In the genomic region with DNA sequence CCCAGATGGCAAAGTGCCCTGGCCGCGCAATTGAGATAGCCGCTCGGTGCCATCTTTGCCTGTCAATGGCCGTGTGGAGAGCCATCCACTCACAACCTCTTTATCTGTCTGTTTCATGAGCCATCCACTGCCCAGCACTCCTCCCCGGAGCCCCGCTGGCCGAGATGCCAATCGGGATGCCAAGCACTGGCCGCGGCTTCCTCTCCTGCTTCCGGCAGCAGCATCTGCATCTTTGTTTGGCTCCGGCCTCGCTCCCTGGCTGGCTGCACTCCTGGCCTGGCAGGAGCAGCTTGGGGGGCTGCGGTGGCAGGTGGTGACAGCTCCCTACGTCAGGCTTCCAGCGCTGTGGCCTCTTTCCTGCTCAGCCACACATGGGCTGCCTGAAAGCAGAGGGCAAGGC, we compare ENCODE assay signal across 16 cellular contexts.
DNase-seq lines count a peak whose midpoint lies in the region; ATAC-seq and TF ChIP-seq lines count a peak whose summit lies in the region.
"Had no signal": no experiment of that assay in that cellular context is flagged by ENCODE, and none has a peak within 500 bp of the region (broad histone marks: within the 10 kb centered on the region; RNA-seq: fewer than 3 reads in every experiment).

No MANE protein-coding gene starts in this region.

- 81 to 82% methylated on average over 17 of the region's 17 CpGs for WGBS in aorta, 2 donors
- 81 to 93% (median 88%) methylated on average over 13 to 17 of the region's 17 CpGs for WGBS in spleen, 5 donors

- H3K36me3 ChIP-seq in aorta (ENCODE audit: control insufficient read depth in 1 of 2, insufficient read depth in 2 of 2, low read length in 1 of 2) (no peaks in the 10 kb centered on the region), spleen (no peaks in the 10 kb centered on the region)
- H3K36me3 ChIP-seq: BLaER1 treated with 17β-estradiol and CSF1 and Interleukin-3, amounts not matched to agents 10 nM and 100 nM had no signal

- peaks cover 37% of the 10 kb centered on the region for H3K27me3 Mint-ChIP-seq in Calu3 (ENCODE audit: unreplicated experiment)
- H3K27me3 Mint-ChIP-seq: CD8-positive, alpha-beta memory T cell had no signal

- H3K27ac ChIP-seq in aorta (ENCODE audit: low read depth in 1 of 2, low read length in 2 of 2) (no peak overlapping the region), spleen (peak overlapping the region in 1 of 8 donors; percentile 17)
- H3K27ac ChIP-seq: BLaER1 treated with 17β-estradiol and CSF1 and Interleukin-3, amounts not matched to agents 10 nM and 100 nM; GM23248 had no signal

- no peak overlapping the region for H3K4me3 Mint-ChIP-seq in Calu3 (ENCODE audit: low read depth, unreplicated experiment)
- H3K4me3 Mint-ChIP-seq: CD8-positive, alpha-beta memory T cell had no signal

- no peaks in the 10 kb centered on the region for H3K9me3 ChIP-seq in aorta (ENCODE audit: control insufficient read depth, low read length)
- H3K9me3 ChIP-seq in spleen = no peaks in the 10 kb centered on the region
- H3K9me3 ChIP-seq: BLaER1 treated with 17β-estradiol and CSF1 and Interleukin-3, amounts not matched to agents 10 nM and 100 nM had no signal

- in situ Hi-C loops in G401 (cut with HindIII; ENCODE audit: low sequenced_read_pairs) = no loop called here

- H3K36me3 Mint-ChIP-seq in Calu3 (ENCODE audit: insufficient read depth, unreplicated experiment) = no peaks in the 10 kb centered on the region
- H3K36me3 Mint-ChIP-seq: CD8-positive, alpha-beta memory T cell had no signal

- H3K27me3 ChIP-seq in aorta (ENCODE audit: control insufficient read depth in 1 of 2, insufficient read depth in 2 of 2, low read length in 1 of 2) (no peaks in the 10 kb centered on the region), spleen (replicated peaks in 1 of 7) (no peaks in the 10 kb centered on the region)
- H3K27me3 ChIP-seq: BLaER1 treated with 17β-estradiol and CSF1 and Interleukin-3, amounts not matched to agents 10 nM and 100 nM had no signal

- no peak for ATAC-seq in aorta (ENCODE audit: low FRiP score)

- TF ChIP-seq CTCF in spleen (IDR thresholded peaks at IDR 0.05 in 8 of 11, conservative IDR thresholded peaks at IDR 0.05 in 3 of 11) = no peak
- TF ChIP-seq CTCF in Calu3 (IDR thresholded peaks at IDR 0.05; ENCODE audit: unreplicated experiment) = no peak

- no peak overlapping the region for H3K4me3 ChIP-seq in aorta (ENCODE audit: low read length in 2 of 2)
- no peak overlapping the region for H3K4me3 ChIP-seq in spleen
- H3K4me3 ChIP-seq: BLaER1 treated with 17β-estradiol and CSF1 and Interleukin-3, amounts not matched to agents 10 nM and 100 nM; GM23248 had no signal

- no peak for TF ChIP-seq POLR2A in spleen (IDR thresholded peaks at IDR 0.05)

- H3K27ac Mint-ChIP-seq in Calu3 (ENCODE audit: unreplicated experiment) = no peak overlapping the region

- no peaks in the 10 kb centered on the region for H3K4me1 Mint-ChIP-seq in Calu3 (ENCODE audit: low read depth, unreplicated experiment)

- intact Hi-C loops in cardiac septum (cut with DNase I) = no loop called here
- intact Hi-C loops in aorta (cut with DNase I) = no loop called here
- intact Hi-C loops in spleen (cut with DNase I; ENCODE audit: low total_unique reads) = no loop called here
- intact Hi-C loops in Calu3 (cut with micrococcal nuclease; ENCODE audit: unreplicated experiment) = no loop called here

- CTCF ChIA-PET in Calu3 (lab: Charles Lee) = no interaction called here

- BruUV-seq in Calu3 (replicated peaks; lab: Mats Ljungman, UMichigan) = no TSS peak

- H3K9me3 Mint-ChIP-seq in Calu3 (ENCODE audit: low read depth, unreplicated experiment) = no peaks in the 10 kb centered on the region
- H3K9me3 Mint-ChIP-seq: CD8-positive, alpha-beta memory T cell had no signal

- DNase-seq in NCI-H1105 treated with DMSO at 0.1 percent for 48 hours (lab: John Stamatoyannopoulos, UW) (peak; percentile 4), NCI-H1105 (lab: John Stamatoyannopoulos, UW) (no peak), G401 (ENCODE audit: low spot score) (peak; percentile 39), cardiac septum (ENCODE audit: low spot score) (peak; percentile 74), pons (ENCODE audit: low spot score) (peak; percentile 23), aorta (no peak), spleen (no peak), Calu3 (no peak)
- DNase-seq: CD8-positive, alpha-beta memory T cell; GM23248; HCEC 1CT; NCI-H226; NCI-H524 treated with DMSO at 0.1 percent for 48 hours; NK-92 treated with Interleukin-12 subunit alpha and Interleukin-12 subunit beta, amount 100 ng/mL, for 24 hours; SIG-M5 had no signal

- H3K4me1 ChIP-seq in aorta (ENCODE audit: control insufficient read depth in 1 of 2, insufficient read depth in 2 of 2, low read length in 2 of 2) (no peaks in the 10 kb centered on the region), spleen (peaks cover 0 to 8% (median 0%) of the 10 kb centered on the region in 6 donors)

Comparison
In these comparisons a context has a peak if more than half of its experiments do, and no peak if none do; other contexts are left out.
1. DNase-seq: peak in NCI-H1105 treated with DMSO at 0.1 percent for 48 hours (single experiment), G401 (single experiment), cardiac septum (single experiment) and pons (single experiment); none in NCI-H1105 (single experiment), aorta (0 of 2), spleen (single experiment) and Calu3 (single experiment).